14 cellular contexts compared by ENCODE assay signal in genomic region chr19:7520131-7521051, GRCh38. TPM values are rescaled to one million over a fixed set of nuclear protein-coding genes. Genes with fewer than 3 reads are reported as not detected.
A peak's percentile ranks its signal among the peaks of the same experiment; 100 is the strongest.
DNase-seq lines count a peak whose midpoint lies in the region; ATAC-seq and TF ChIP-seq lines count a peak whose summit lies in the region.
"Had no signal": no experiment of that assay in that cellular context is flagged by ENCODE, and none has a peak within 500 bp of the region (broad histone marks: within the 10 kb centered on the region; RNA-seq: fewer than 3 reads in every experiment).

No MANE protein-coding gene starts in this region.

- H3K4me1 Mint-ChIP-seq in glutamatergic neuron (ENCODE audit: low read depth, unreplicated experiment), result peaks cover 8% of the 10 kb centered on the region

- H3K27ac ChIP-seq in right cardiac atrium (ENCODE audit: low read length), result no peak overlapping the region
- H3K27ac ChIP-seq in right atrium auricular region, result no peak overlapping the region
- H3K27ac ChIP-seq in tibial artery, result peak overlapping the region; percentile 57 to 58
- H3K27ac ChIP-seq: PC-9 had no signal

- H3K36me3 ChIP-seq in right atrium auricular region (peaks cover 14% of the 10 kb centered on the region), tibial artery (peaks cover 6 to 34% (median 21%) of the 10 kb centered on the region in 3 donors)
- H3K36me3 ChIP-seq: HAP-1 had no signal

- ATAC-seq in right cardiac atrium, result no peak

- H3K4me3 ChIP-seq in right cardiac atrium (ENCODE audit: low read length) (no peak overlapping the region), right atrium auricular region (no peak overlapping the region), tibial artery (no peak overlapping the region)
- H3K4me3 ChIP-seq: HAP-1, PC-9 had no signal

- H3K27ac Mint-ChIP-seq in glutamatergic neuron (ENCODE audit: unreplicated experiment), result no peak overlapping the region

- peaks cover 14% of the 10 kb centered on the region for H3K27me3 Mint-ChIP-seq in glutamatergic neuron (ENCODE audit: unreplicated experiment)

- H3K4me1 ChIP-seq in right cardiac atrium (ENCODE audit: control insufficient read depth, insufficient read depth, low read length) (peaks cover 11% of the 10 kb centered on the region), right atrium auricular region (peaks cover 0 to 37% of the 10 kb centered on the region in 2 donors), tibial artery (peaks cover 0 to 55% (median 36%) of the 10 kb centered on the region in 4 donors)

- H3K9me3 ChIP-seq in right cardiac atrium (ENCODE audit: control insufficient read depth, low read length) (no peaks in the 10 kb centered on the region), right atrium auricular region (no peaks in the 10 kb centered on the region), tibial artery (no peaks in the 10 kb centered on the region)
- H3K9me3 ChIP-seq: HAP-1 had no signal

- DNase-seq in right cardiac atrium (peak in 2 of 3 donors; percentile 55 to 56), right atrium auricular region (ENCODE audit: low spot score) (no peak), head of caudate nucleus (peak in 27 of 42 donors; percentile 15 to 76 (median 50)), midbrain (lab: John Stamatoyannopoulos, UW) (peak; percentile 48), tibial artery (no peak), glutamatergic neuron (no peak)
- DNase-seq in activated CD8-positive, alpha-beta memory T cell treated with anti-CD3 and anti-CD28 coated beads for 24 hours, result no peak
- no peak for DNase-seq in effector CD4-positive, alpha-beta T cell
- DNase-seq: NCI-H1048, NCI-H146, NCI-H2107, NCI-H69, PC-9 had no signal

- no peak for TF ChIP-seq CTCF in right atrium auricular region (IDR thresholded peaks at IDR 0.05)
- TF ChIP-seq CTCF in tibial artery (IDR thresholded peaks at IDR 0.05), result no peak
- TF ChIP-seq CTCF in glutamatergic neuron (IDR thresholded peaks at IDR 0.05; ENCODE audit: partially characterized antibody, unreplicated experiment), result no peak

- no peak overlapping the region for H3K4me3 Mint-ChIP-seq in glutamatergic neuron (ENCODE audit: unreplicated experiment)

- H3K36me3 Mint-ChIP-seq in glutamatergic neuron (ENCODE audit: unreplicated experiment), result no peaks in the 10 kb centered on the region

- WGBS in right cardiac atrium, result 89% methylated on average over 51 of the region's 51 CpGs

- intact Hi-C loops in right cardiac atrium (cut with DNase I), result loop anchor here in 1 of 4 donors (10.0 kb wide), 1 partner anchor 126 kb away; no protein-coding TSS in a partner anchor
- intact Hi-C loops in head of caudate nucleus (cut with DNase I), result loop anchor here (5.0 to 10.0 kb wide), 3 partner anchors 33 to 166 kb away; partner anchors contain the start of gene PEX11G
- intact Hi-C loops in tibial artery (cut with DNase I; ENCODE audit: low total_unique reads), result no loop called here

- H3K27me3 ChIP-seq in right cardiac atrium (ENCODE audit: control insufficient read depth, insufficient read depth) (no peaks in the 10 kb centered on the region), right atrium auricular region (no peaks in the 10 kb centered on the region), tibial artery (no peaks in the 10 kb centered on the region)

- H3K9me3 Mint-ChIP-seq in glutamatergic neuron (ENCODE audit: unreplicated experiment), result peaks cover 16% of the 10 kb centered on the region

RNA-seq across cellular contexts. Expression of gene MCOLN1, which starts 2.0 kb away (rescaled TPM):
- total RNA-seq in right cardiac atrium (10 to 100 TPM; 19.5 to 24.4 (median 21.8) TPM), right atrium auricular region (10 to 100 TPM; 11.2 to 13.0 TPM), glutamatergic neuron (ENCODE audit: unreplicated experiment) (39.8 TPM)
- 20.7 TPM for polyA plus RNA-seq in right cardiac atrium

RNA-seq across cellular contexts. Expression of gene ZNF358, which starts 4.5 kb away (rescaled TPM):
- total RNA-seq in right cardiac atrium (100 to 1,000 TPM; 101 to 120 (median 115) TPM), right atrium auricular region (100 to 1,000 TPM; 109 to 119 TPM), glutamatergic neuron (ENCODE audit: unreplicated experiment) (148 TPM)
- polyA plus RNA-seq in right cardiac atrium, result 143 TPM

RNA-seq across cellular contexts. Expression of gene PNPLA6, which starts 15.1 kb away (rescaled TPM):
- total RNA-seq in right cardiac atrium (10 to 100 TPM; 53.4 to 70.9 (median 65.4) TPM), right atrium auricular region (10 to 100 TPM; 45.3 to 70.6 TPM), glutamatergic neuron (ENCODE audit: unreplicated experiment) (82.0 TPM)
- 33.5 TPM for polyA plus RNA-seq in right cardiac atrium

RNA-seq across cellular contexts. Expression of gene PEX11G, which starts 31.6 kb away (rescaled TPM):
- total RNA-seq in right cardiac atrium (1 to 10 TPM; 1.5 to 2.5 (median 2.3) TPM), right atrium auricular region (1 to 10 TPM; 1.0 to 1.1 TPM), glutamatergic neuron (ENCODE audit: unreplicated experiment) (2.6 TPM)
- 3.2 TPM for polyA plus RNA-seq in right cardiac atrium

Comparison
In these comparisons a context has a peak if more than half of its experiments do, and no peak if none do; other contexts are left out.
1. DNase-seq: peak in right cardiac atrium (2 of 3), head of caudate nucleus (27 of 42) and midbrain (single experiment); none in right atrium auricular region (single experiment), tibial artery (0 of 2), activated CD8-positive, alpha-beta memory T cell treated with anti-CD3 and anti-CD28 coated beads for 24 hours (single experiment), glutamatergic neuron (single experiment) and effector CD4-positive, alpha-beta T cell (single experiment).
2. H3K27ac ChIP-seq: peak in tibial artery (2 of 2); none in right cardiac atrium (single experiment) and right atrium auricular region (0 of 2).